In genomic region chr1:109529895-109530456, GRCh38 we compare ENCODE assay signal across 12 cellular contexts. TPM values are rescaled to one million over a fixed set of nuclear protein-coding genes. Genes with fewer than 3 reads are reported as not detected.
DNase-seq lines count a peak whose midpoint lies in the region; TF ChIP-seq lines count a peak whose summit lies in the region.
"Had no signal": no experiment of that assay in that cellular context is flagged by ENCODE, and none has a peak within 500 bp of the region (broad histone marks: within the 10 kb centered on the region; RNA-seq: fewer than 3 reads in every experiment).

No MANE protein-coding gene starts in this region.

- H3K36me3 Mint-ChIP-seq in progenitor cell of endocrine pancreas (ENCODE audit: insufficient read depth): no peaks in the 10 kb centered on the region
- H3K36me3 Mint-ChIP-seq: naive B cell had no signal

- no peaks in the 10 kb centered on the region for H3K9me3 Mint-ChIP-seq in progenitor cell of endocrine pancreas (ENCODE audit: low read depth)
- H3K9me3 Mint-ChIP-seq: CD8-positive, alpha-beta memory T cell; naive B cell had no signal

- peak overlapping the region; percentile 84 for H3K27ac ChIP-seq in cingulate gyrus (ENCODE audit: low read depth, low read length)

- DNase-seq in EH (ENCODE audit: low read depth) (peak; percentile 53), NCI-H1694 treated with DMSO at 0.1 percent for 48 hours (lab: John Stamatoyannopoulos, UW) (peak; percentile 69), progenitor cell of endocrine pancreas (ENCODE audit: low spot score, unreplicated experiment) (no peak), NAMALWA (ENCODE audit: low spot score) (no peak), OCI-M1 (lab: John Stamatoyannopoulos, UW) (no peak)
- no peak for DNase-seq in stimulated activated naive CD4-positive, alpha-beta T cell (lab: John Stamatoyannopoulos, UW)
- DNase-seq: activated effector memory CD4-positive, alpha-beta T cell treated with Interleukin-2 at 50 U/mL for 16 hours; CD8-positive, alpha-beta memory T cell; GOT3; naive B cell; Right ventricle myocardium superior had no signal

- H3K27ac Mint-ChIP-seq in progenitor cell of endocrine pancreas: peak overlapping the region; percentile 62

- H3K4me1 Mint-ChIP-seq in progenitor cell of endocrine pancreas (ENCODE audit: low read depth): peaks cover 7% of the 10 kb centered on the region

- no peak for TF ChIP-seq CTCF in progenitor cell of endocrine pancreas (IDR thresholded peaks at IDR 0.05; ENCODE audit: unreplicated experiment)

- H3K4me3 Mint-ChIP-seq in progenitor cell of endocrine pancreas (ENCODE audit: low read depth): no peak overlapping the region
- H3K4me3 Mint-ChIP-seq: naive B cell had no signal

- H3K27me3 Mint-ChIP-seq in progenitor cell of endocrine pancreas: peaks cover 33% of the 10 kb centered on the region
- H3K27me3 Mint-ChIP-seq: CD8-positive, alpha-beta memory T cell had no signal

RNA-seq across cellular contexts. Expression of gene GPR61, which starts 9.7 kb away (rescaled TPM):
- total RNA-seq in progenitor cell of endocrine pancreas: 0.53 TPM in 1 of 2 replicates, not detected in the other

RNA-seq across cellular contexts. Expression of gene GNAI3, which starts 18.4 kb away (rescaled TPM):
- 10.0 and 10.3 TPM in 2 replicates for total RNA-seq in progenitor cell of endocrine pancreas

RNA-seq across cellular contexts. Expression of gene AMIGO1, which starts 20.4 kb away (rescaled TPM):
- total RNA-seq in progenitor cell of endocrine pancreas: 7.0 and 7.2 TPM in 2 replicates

RNA-seq across cellular contexts. Expression of gene CYB561D1, which starts 36.1 kb away (rescaled TPM):
- 11.1 TPM in 2 replicates for total RNA-seq in progenitor cell of endocrine pancreas

RNA-seq across cellular contexts. Expression of gene ATXN7L2, which starts 46.3 kb away (rescaled TPM):
- total RNA-seq in progenitor cell of endocrine pancreas: 17.6 and 19.6 TPM in 2 replicates

Comparison
In these comparisons a context has a peak if more than half of its experiments do, and no peak if none do; other contexts are left out.
1. DNase-seq: peak in EH (single experiment) and NCI-H1694 treated with DMSO at 0.1 percent for 48 hours (single experiment); none in progenitor cell of endocrine pancreas (single experiment), NAMALWA (single experiment), OCI-M1 (single experiment) and stimulated activated naive CD4-positive, alpha-beta T cell (0 of 6).